18 cellular contexts compared by ENCODE assay signal in genomic region chr2:240219208-240219890, GRCh38.
DNase-seq lines count a peak whose midpoint lies in the region; ATAC-seq and TF ChIP-seq lines count a peak whose summit lies in the region.
"Had no signal": no experiment of that assay in that cellular context is flagged by ENCODE, and none has a peak within 500 bp of the region (broad histone marks: within the 10 kb centered on the region; RNA-seq: fewer than 3 reads in every experiment).

No MANE protein-coding gene starts in this region.

- H3K9me3 ChIP-seq in tibial artery = no peaks in the 10 kb centered on the region
- H3K9me3 ChIP-seq: A549 had no signal

- peaks cover 0 to 31% of the 10 kb centered on the region in 2 donors for H3K27me3 ChIP-seq in tibial artery

- no peaks in the 10 kb centered on the region for H3K36me3 Mint-ChIP-seq in activated naive CD4-positive, alpha-beta T cell treated with anti-CD3 and anti-CD28 coated beads, Interleukin-2, amount 10 ng/mL, durations not matched to agents 7 days and 5 days
- H3K36me3 Mint-ChIP-seq in osteocyte (ENCODE audit: unreplicated experiment) (peaks cover 5% of the 10 kb centered on the region), MCF 10A (ENCODE audit: insufficient read depth, unreplicated experiment) (no peaks in the 10 kb centered on the region)
- H3K36me3 Mint-ChIP-seq: CD4-positive, alpha-beta memory T cell had no signal

- no peaks in the 10 kb centered on the region for H3K4me1 Mint-ChIP-seq in activated naive CD4-positive, alpha-beta T cell treated with anti-CD3 and anti-CD28 coated beads, Interleukin-2, amount 10 ng/mL, durations not matched to agents 7 days and 5 days
- H3K4me1 Mint-ChIP-seq in osteocyte (ENCODE audit: unreplicated experiment) = peaks cover 8% of the 10 kb centered on the region
- peaks cover 13% of the 10 kb centered on the region for H3K4me1 Mint-ChIP-seq in MCF 10A (ENCODE audit: insufficient read depth, unreplicated experiment)
- H3K4me1 Mint-ChIP-seq: CD4-positive, alpha-beta memory T cell had no signal

- BruUV-seq in MCF 10A (replicated peaks; lab: Mats Ljungman, UMichigan) = no TSS peak

- no peaks in the 10 kb centered on the region for H3K9me3 Mint-ChIP-seq in activated naive CD4-positive, alpha-beta T cell treated with anti-CD3 and anti-CD28 coated beads, Interleukin-2, amount 10 ng/mL, durations not matched to agents 7 days and 5 days
- H3K9me3 Mint-ChIP-seq in osteocyte (ENCODE audit: unreplicated experiment) (peaks cover 9% of the 10 kb centered on the region), MCF 10A (ENCODE audit: unreplicated experiment) (no peaks in the 10 kb centered on the region)
- H3K9me3 Mint-ChIP-seq: CD4-positive, alpha-beta memory T cell had no signal

- no peaks in the 10 kb centered on the region for H3K4me1 ChIP-seq in tibial artery

- H3K36me3 ChIP-seq in tibial artery = no peaks in the 10 kb centered on the region

- H3K27ac Mint-ChIP-seq in activated naive CD4-positive, alpha-beta T cell treated with anti-CD3 and anti-CD28 coated beads, Interleukin-2, amount 10 ng/mL, durations not matched to agents 7 days and 5 days = no peak overlapping the region
- no peak overlapping the region for H3K27ac Mint-ChIP-seq in osteocyte (ENCODE audit: unreplicated experiment)
- H3K27ac Mint-ChIP-seq in MCF 10A (ENCODE audit: low read depth, unreplicated experiment) = no peak overlapping the region
- H3K27ac Mint-ChIP-seq: CD4-positive, alpha-beta memory T cell had no signal

- no peak overlapping the region for H3K4me3 Mint-ChIP-seq in activated naive CD4-positive, alpha-beta T cell treated with anti-CD3 and anti-CD28 coated beads, Interleukin-2, amount 10 ng/mL, durations not matched to agents 7 days and 5 days
- H3K4me3 Mint-ChIP-seq in osteocyte (ENCODE audit: unreplicated experiment) = no peak overlapping the region
- H3K4me3 Mint-ChIP-seq in MCF 10A (ENCODE audit: unreplicated experiment) = no peak overlapping the region
- H3K4me3 Mint-ChIP-seq: CD4-positive, alpha-beta memory T cell had no signal

- H3K27ac ChIP-seq in tibial artery = no peak overlapping the region
- H3K27ac ChIP-seq: A549 had no signal

- TF ChIP-seq CTCF in osteocyte (IDR thresholded peaks at IDR 0.05) = no peak
- TF ChIP-seq CTCF in tibial artery (IDR thresholded peaks at IDR 0.05) = no peak
- TF ChIP-seq CTCF in MCF 10A (IDR thresholded peaks at IDR 0.05; ENCODE audit: unreplicated experiment) = no peak

- H3K27me3 Mint-ChIP-seq in activated naive CD4-positive, alpha-beta T cell treated with anti-CD3 and anti-CD28 coated beads, Interleukin-2, amount 10 ng/mL, durations not matched to agents 7 days and 5 days = peaks cover 18% of the 10 kb centered on the region
- H3K27me3 Mint-ChIP-seq in osteocyte (ENCODE audit: unreplicated experiment) (peaks cover 41% of the 10 kb centered on the region), MCF 10A (ENCODE audit: insufficient read depth, unreplicated experiment) (peaks cover 30% of the 10 kb centered on the region)

- intact Hi-C loops in tibial artery (cut with DNase I; ENCODE audit: low total_unique reads) (no loop called here), MCF 10A (cut with micrococcal nuclease) (no loop called here)

- H3K4me3 ChIP-seq in tibial artery = no peak overlapping the region
- H3K4me3 ChIP-seq: A549, K562 had no signal

- POLR2A ChIA-PET in MCF 10A (lab: Yijun Ruan, JAX) = no interaction called here

- DNase-seq in activated naive CD4-positive, alpha-beta T cell treated with anti-CD3 and anti-CD28 coated beads, Interleukin-2, amount 10 ng/mL, durations not matched to agents 7 days and 5 days = peak; percentile 11
- DNase-seq in activated naive CD4-positive, alpha-beta T cell (lab: John Stamatoyannopoulos, UW) = no peak
- DNase-seq in ecto neural progenitor cell (ENCODE audit: low spot score) (peak; percentile 27), osteocyte (ENCODE audit: extremely low spot score, unreplicated experiment) (peak; percentile 64), tibial artery (peak; percentile 8 to 43), MCF 10A (ENCODE audit: unreplicated experiment) (no peak)
- DNase-seq: Calu3; CD4-positive, alpha-beta memory T cell; DMS53; GOT3; NCI-H1694 treated with DMSO at 0.1 percent for 48 hours; PC-3; RPMI8226; SHP77 treated with DMSO at 0.1 percent for 48 hours had no signal

- no peak for ATAC-seq in GM19035 (IDR thresholded peaks at IDR 0.05; ENCODE audit: unreplicated experiment)
- no peak for ATAC-seq in GM18519 (IDR thresholded peaks at IDR 0.05; ENCODE audit: low FRiP score, unreplicated experiment)
- ATAC-seq: A549, K562 had no signal

- CTCF ChIA-PET in activated naive CD4-positive, alpha-beta T cell treated with anti-CD3 and anti-CD28 coated beads, Interleukin-2, amount 10 ng/mL, durations not matched to agents 7 days and 5 days (lab: Charles Lee) = no interaction called here
- CTCF ChIA-PET in MCF 10A (lab: Yijun Ruan, JAX) = interaction anchor here (0.6 to 1.4 kb wide), 3 partner anchors 13 to 216 kb away, joined by 5 to 6 read pairs (median 6); no protein-coding TSS in a partner anchor

Comparison
In these comparisons a context has a peak if more than half of its experiments do, and no peak if none do; other contexts are left out.
1. DNase-seq: peak in activated naive CD4-positive, alpha-beta T cell treated with anti-CD3 and anti-CD28 coated beads, Interleukin-2, amount 10 ng/mL, durations not matched to agents 7 days and 5 days (single experiment), ecto neural progenitor cell (single experiment), osteocyte (single experiment) and tibial artery (2 of 2); none in activated naive CD4-positive, alpha-beta T cell (0 of 4) and MCF 10A (single experiment).